Comparison of ENCODE assay signal across 6 cellular contexts in genomic region chr16:4062212-4062802, GRCh38.
"Had no signal": no experiment of that assay in that cellular context is flagged by ENCODE, and none has a peak within 500 bp of the region (broad histone marks: within the 10 kb centered on the region; RNA-seq: fewer than 3 reads in every experiment).

No MANE protein-coding gene starts in this region.

- DNase-seq: H9, HCEC 1CT, HFFc6, IMR-90, KBM-7 had no signal

- H3K27ac Mint-ChIP-seq: GM23338, H9, HFFc6 had no signal

- H3K4me3 ChIP-seq: GM23338 had no signal

- H3K4me3 Mint-ChIP-seq: GM23338, H9, HFFc6 had no signal

- ATAC-seq: GM23338 had no signal

- H3K4me2 ChIP-seq: GM23338 had no signal
